Comparison of ENCODE assay signal across 1 cellular context in the genomic region with DNA sequence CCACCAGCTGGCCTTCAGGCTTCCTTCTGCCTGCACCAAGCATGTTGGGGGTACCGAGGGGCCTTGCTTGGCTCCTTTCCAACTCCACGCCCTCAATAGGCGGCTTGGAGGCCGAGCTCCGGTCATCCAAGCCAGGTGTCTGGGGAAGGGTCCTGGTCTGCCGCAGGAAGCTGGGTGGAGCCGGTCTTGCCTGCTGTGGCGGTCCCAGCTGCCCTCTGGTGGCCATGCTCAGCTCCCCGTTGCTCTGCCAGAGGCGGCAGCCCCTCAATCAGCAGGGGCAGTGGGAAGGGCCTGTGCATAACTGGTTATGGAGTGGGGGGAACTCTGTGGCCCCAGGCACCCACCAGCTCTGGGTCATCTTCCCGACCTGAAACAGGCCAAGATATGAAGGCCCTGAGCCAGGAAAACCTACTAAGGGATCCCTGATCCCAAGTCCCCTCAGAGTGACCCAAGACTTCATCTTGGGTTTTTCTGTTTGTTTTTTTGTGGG.
A peak's percentile ranks its signal among the peaks of the same experiment; 100 is the strongest.
TF ChIP-seq lines count a peak whose summit lies in the region.

No MANE protein-coding gene starts in this region.

TF ChIP-seq in HepG2, 621 proteins besides CTCF, POLR2A, EP300 and RAD21 (continued from another document):
- TF ChIP-seq, protein P1, sequence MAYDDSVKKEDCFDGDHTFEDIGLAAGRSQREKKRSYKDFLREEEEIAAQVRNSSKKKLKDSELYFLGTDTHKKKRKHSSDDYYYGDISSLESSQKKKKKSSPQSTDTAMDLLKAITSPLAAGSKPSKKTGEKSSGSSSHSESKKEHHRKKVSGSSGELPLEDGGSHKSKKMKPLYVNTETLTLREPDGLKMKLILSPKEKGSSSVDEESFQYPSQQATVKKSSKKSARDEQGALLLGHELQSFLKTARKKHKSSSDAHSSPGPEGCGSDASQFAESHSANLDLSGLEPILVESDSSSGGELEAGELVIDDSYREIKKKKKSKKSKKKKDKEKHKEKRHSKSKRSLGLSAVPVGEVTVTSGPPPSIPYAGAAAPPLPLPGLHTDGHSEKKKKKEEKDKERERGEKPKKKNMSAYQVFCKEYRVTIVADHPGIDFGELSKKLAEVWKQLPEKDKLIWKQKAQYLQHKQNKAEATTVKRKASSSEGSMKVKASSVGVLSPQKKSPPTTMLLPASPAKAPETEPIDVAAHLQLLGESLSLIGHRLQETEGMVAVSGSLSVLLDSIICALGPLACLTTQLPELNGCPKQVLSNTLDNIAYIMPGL (CRISPR knock-in tag; IDR thresholded peaks at IDR 0.05; ENCODE audit: borderline replicate concordance in 1 of 2, low read depth in 1 of 2) = peak in 1 of 2 experiments; percentile 31; a peak in 1 of 4 replicates
- TF ChIP-seq ZFX (CRISPR knock-in tag; IDR thresholded peaks at IDR 0.05; ENCODE audit: low read depth) (0 out of 2 replicates have a peak, but pooled peaks have one; percentile 20), ZNF775 (CRISPR knock-in tag; IDR thresholded peaks at IDR 0.05; ENCODE audit: borderline replicate concordance) (no peak), GATAD2A (CRISPR knock-in tag; IDR thresholded peaks at IDR 0.05) (peak; percentile 41; the same call in 1 of the 2 replicates), ZNF772 (CRISPR knock-in tag; IDR thresholded peaks at IDR 0.05) (peak; percentile 28; the same call in 1 of the 2 replicates), ZNF101 (CRISPR knock-in tag; IDR thresholded peaks at IDR 0.05; ENCODE audit: borderline replicate concordance, low read depth) (no peak), PATZ1 (CRISPR knock-in tag; IDR thresholded peaks at IDR 0.05) (peak; percentile 43; the same call in 1 of the 2 replicates), HNRNPL (IDR thresholded peaks at IDR 0.05; ENCODE audit: low read depth, low read length) (0 out of 2 replicates have a peak, but pooled peaks have one; percentile 58), SMC3 (IDR thresholded peaks at IDR 0.05; ENCODE audit: low read length) (peak; percentile 62; the same call in 1 of the 2 replicates), NONO (IDR thresholded peaks at IDR 0.05) (no peak), NONO (CRISPR knock-in tag; conservative IDR thresholded peaks at IDR 0.05) (0 out of 2 replicates have a peak, but pooled peaks have one; percentile 17), HNRNPLL (IDR thresholded peaks at IDR 0.05; ENCODE audit: low read depth, low read length, poor library complexity, severe bottlenecking) (no peak), ZNF75D (CRISPR knock-in tag; IDR thresholded peaks at IDR 0.05; ENCODE audit: borderline replicate concordance) (no peak), ZBTB38 (CRISPR knock-in tag; IDR thresholded peaks at IDR 0.05) (peak; percentile 93), SIX4 (CRISPR knock-in tag; IDR thresholded peaks at IDR 0.05) (no peak), ZBTB44 (CRISPR knock-in tag; IDR thresholded peaks at IDR 0.05) (0 out of 2 replicates have a peak, but pooled peaks have one; percentile 25), SALL1 (CRISPR knock-in tag; IDR thresholded peaks at IDR 0.05) (peak; percentile 28; the same call in 1 of the 2 replicates), ZNF883 (CRISPR knock-in tag; IDR thresholded peaks at IDR 0.05; ENCODE audit: not compliant biosample characterization) (peak; percentile 63), MED1 (CRISPR knock-in tag; IDR thresholded peaks at IDR 0.05) (0 out of 2 replicates have a peak, but pooled peaks have one; percentile 25), NFIC (IDR thresholded peaks at IDR 0.05; ENCODE audit: low read length) (no peak), HMG20B (CRISPR knock-in tag; conservative IDR thresholded peaks at IDR 0.05) (no peak), XRCC5 (optimal IDR thresholded peaks at IDR 0.05; ENCODE audit: low read length) (peak; percentile 71), ZNF598 (CRISPR knock-in tag; IDR thresholded peaks at IDR 0.05; ENCODE audit: borderline replicate concordance) (peak; percentile 20; the same call in 1 of the 2 replicates), IKZF5 (CRISPR knock-in tag; IDR thresholded peaks at IDR 0.05) (peak; percentile 21; the same call in 1 of the 2 replicates), SP5 (CRISPR knock-in tag; IDR thresholded peaks at IDR 0.05; ENCODE audit: borderline replicate concordance, low read depth) (peak; percentile 25; the same call in 1 of the 2 replicates), STAG1 (CRISPR knock-in tag; IDR thresholded peaks at IDR 0.05) (peak; percentile 77), ZBTB7A (CRISPR knock-in tag; IDR thresholded peaks at IDR 0.05) (peak; percentile 90), ZBTB7B (CRISPR knock-in tag; IDR thresholded peaks at IDR 0.05) (peak; percentile 93), UBTF (CRISPR knock-in tag; IDR thresholded peaks at IDR 0.05) (peak; percentile 62), HHEX (CRISPR knock-in tag; IDR thresholded peaks at IDR 0.05) (no peak), ZSCAN21 (CRISPR knock-in tag; IDR thresholded peaks at IDR 0.05; ENCODE audit: borderline replicate concordance) (no peak), DNMT1 (CRISPR knock-in tag; IDR thresholded peaks at IDR 0.05) (peak; percentile 49; the same call in 1 of the 2 replicates), ZNF749 (CRISPR knock-in tag; IDR thresholded peaks at IDR 0.05; ENCODE audit: borderline replicate concordance) (no peak), LCORL (IDR thresholded peaks at IDR 0.05) (no peak), LCORL (CRISPR knock-in tag; IDR thresholded peaks at IDR 0.05) (no peak), HOXA3 (CRISPR knock-in tag; IDR thresholded peaks at IDR 0.05) (peak; percentile 38; the same call in 1 of the 2 replicates), NBN (conservative IDR thresholded peaks at IDR 0.05) (no peak), KDM2A (CRISPR knock-in tag; IDR thresholded peaks at IDR 0.05; ENCODE audit: borderline replicate concordance, low read depth) (0 out of 2 replicates have a peak, but pooled peaks have one; percentile 40), MBNL3 (CRISPR knock-in tag; conservative IDR thresholded peaks at IDR 0.05) (no peak), SP4 (CRISPR knock-in tag; IDR thresholded peaks at IDR 0.05) (peak; percentile 39; the same call in 1 of the 2 replicates), TBL1XR1 (IDR thresholded peaks at IDR 0.05; ENCODE audit: borderline replicate concordance, low read length, partially characterized antibody) (no peak), ZNF331 (CRISPR knock-in tag; IDR thresholded peaks at IDR 0.05) (no peak), AGO2 (optimal IDR thresholded peaks at IDR 0.05; ENCODE audit: low read depth, low read length) (peak; percentile 45)
- TF ChIP-seq, protein P2, sequence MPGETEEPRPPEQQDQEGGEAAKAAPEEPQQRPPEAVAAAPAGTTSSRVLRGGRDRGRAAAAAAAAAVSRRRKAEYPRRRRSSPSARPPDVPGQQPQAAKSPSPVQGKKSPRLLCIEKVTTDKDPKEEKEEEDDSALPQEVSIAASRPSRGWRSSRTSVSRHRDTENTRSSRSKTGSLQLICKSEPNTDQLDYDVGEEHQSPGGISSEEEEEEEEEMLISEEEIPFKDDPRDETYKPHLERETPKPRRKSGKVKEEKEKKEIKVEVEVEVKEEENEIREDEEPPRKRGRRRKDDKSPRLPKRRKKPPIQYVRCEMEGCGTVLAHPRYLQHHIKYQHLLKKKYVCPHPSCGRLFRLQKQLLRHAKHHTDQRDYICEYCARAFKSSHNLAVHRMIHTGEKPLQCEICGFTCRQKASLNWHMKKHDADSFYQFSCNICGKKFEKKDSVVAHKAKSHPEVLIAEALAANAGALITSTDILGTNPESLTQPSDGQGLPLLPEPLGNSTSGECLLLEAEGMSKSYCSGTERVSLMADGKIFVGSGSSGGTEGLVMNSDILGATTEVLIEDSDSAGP (CRISPR knock-in tag; IDR thresholded peaks at IDR 0.05; ENCODE audit: borderline replicate concordance) = 0 out of 2 replicates have a peak, but pooled peaks have one; percentile 50
- TF ChIP-seq, protein P3, sequence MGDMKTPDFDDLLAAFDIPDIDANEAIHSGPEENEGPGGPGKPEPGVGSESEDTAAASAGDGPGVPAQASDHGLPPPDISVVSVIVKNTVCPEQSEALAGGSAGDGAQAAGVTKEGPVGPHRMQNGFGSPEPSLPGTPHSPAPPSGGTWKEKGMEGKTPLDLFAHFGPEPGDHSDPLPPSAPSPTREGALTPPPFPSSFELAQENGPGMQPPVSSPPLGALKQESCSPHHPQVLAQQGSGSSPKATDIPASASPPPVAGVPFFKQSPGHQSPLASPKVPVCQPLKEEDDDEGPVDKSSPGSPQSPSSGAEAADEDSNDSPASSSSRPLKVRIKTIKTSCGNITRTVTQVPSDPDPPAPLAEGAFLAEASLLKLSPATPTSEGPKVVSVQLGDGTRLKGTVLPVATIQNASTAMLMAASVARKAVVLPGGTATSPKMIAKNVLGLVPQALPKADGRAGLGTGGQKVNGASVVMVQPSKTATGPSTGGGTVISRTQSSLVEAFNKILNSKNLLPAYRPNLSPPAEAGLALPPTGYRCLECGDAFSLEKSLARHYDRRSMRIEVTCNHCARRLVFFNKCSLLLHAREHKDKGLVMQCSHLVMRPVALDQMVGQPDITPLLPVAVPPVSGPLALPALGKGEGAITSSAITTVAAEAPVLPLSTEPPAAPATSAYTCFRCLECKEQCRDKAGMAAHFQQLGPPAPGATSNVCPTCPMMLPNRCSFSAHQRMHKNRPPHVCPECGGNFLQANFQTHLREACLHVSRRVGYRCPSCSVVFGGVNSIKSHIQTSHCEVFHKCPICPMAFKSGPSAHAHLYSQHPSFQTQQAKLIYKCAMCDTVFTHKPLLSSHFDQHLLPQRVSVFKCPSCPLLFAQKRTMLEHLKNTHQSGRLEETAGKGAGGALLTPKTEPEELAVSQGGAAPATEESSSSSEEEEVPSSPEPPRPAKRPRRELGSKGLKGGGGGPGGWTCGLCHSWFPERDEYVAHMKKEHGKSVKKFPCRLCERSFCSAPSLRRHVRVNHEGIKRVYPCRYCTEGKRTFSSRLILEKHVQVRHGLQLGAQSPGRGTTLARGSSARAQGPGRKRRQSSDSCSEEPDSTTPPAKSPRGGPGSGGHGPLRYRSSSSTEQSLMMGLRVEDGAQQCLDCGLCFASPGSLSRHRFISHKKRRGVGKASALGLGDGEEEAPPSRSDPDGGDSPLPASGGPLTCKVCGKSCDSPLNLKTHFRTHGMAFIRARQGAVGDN (CRISPR knock-in tag; IDR thresholded peaks at IDR 0.05) = peak; percentile 89
